ENCODE assay signal across 9 cellular contexts in the genomic region with DNA sequence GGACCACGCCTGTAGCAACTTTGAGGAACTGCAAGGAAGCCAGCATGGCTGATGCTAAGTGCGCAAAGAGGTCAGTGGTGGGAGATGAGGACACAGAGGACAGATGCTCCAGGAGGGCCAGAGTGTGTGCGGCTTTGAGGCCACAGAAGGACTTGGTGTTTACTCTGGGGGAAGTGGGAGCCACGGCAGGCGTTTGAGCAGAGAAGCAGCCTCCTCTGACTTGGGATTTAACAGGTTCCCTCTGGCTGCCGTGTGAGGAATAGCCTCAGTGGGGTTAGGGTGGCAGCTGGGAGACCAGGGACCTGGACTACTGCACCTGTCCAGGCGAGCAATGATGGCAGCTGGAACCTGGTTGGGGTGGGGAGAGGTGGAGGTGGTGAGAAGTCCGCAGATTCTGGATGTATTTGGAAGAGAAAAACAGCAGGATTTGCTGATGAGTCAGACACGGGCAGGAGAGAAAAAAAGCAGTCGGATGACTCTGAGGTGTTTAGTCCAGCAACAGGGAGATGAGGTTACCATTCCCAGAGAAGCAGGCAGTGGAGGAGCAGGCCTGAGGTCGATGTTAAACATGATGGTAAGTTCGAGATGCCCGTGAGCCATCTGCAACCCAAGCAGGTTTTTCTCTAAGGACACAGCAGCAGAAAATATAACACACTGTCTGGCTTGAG.
DNase-seq lines count a peak whose midpoint lies in the region; ATAC-seq lines count a peak whose summit lies in the region.
"Had no signal": no experiment of that assay in that cellular context is flagged by ENCODE, and none has a peak within 500 bp of the region (broad histone marks: within the 10 kb centered on the region; RNA-seq: fewer than 3 reads in every experiment).

No MANE protein-coding gene starts in this region.

- H2BK120ac ChIP-seq in mesenchymal stem cell (ENCODE audit: low read depth, low read length), result no peak overlapping the region

- H2AK5ac ChIP-seq in mesenchymal stem cell (ENCODE audit: low read length, severe bottlenecking), result peak overlapping the region; percentile 100

- H3K27ac ChIP-seq in mesenchymal stem cell (ENCODE audit: low read length, poor library complexity, severe bottlenecking), result peak overlapping the region; percentile 94

- H3K79me1 ChIP-seq in mesenchymal stem cell (replicated peaks; ENCODE audit: low read length, poor library complexity, severe bottlenecking), result no peaks in the 10 kb centered on the region

- H3K4me3 ChIP-seq in mesenchymal stem cell (ENCODE audit: insufficient read depth in 1 of 2, low read depth in 1 of 2, low read length in 2 of 2), result no peak overlapping the region

- H2AFZ ChIP-seq in mesenchymal stem cell (ENCODE audit: low read depth, low read length), result no peak overlapping the region

- H3K27ac Mint-ChIP-seq in immature natural killer cell, result peak overlapping the region in 1 of 6 donors; percentile 15
- H3K27ac Mint-ChIP-seq: T-helper 1 cell treated with Interleukin-12 subunit alpha and Interleukin-12 subunit beta and Interleukin-4 antibody, amounts not matched to agents 30 μg/mL and 1 μg/mL, for 36 hours had no signal

- H3K18ac ChIP-seq in mesenchymal stem cell (ENCODE audit: low read depth in 1 of 2, low read length in 2 of 2), result peak overlapping the region in 1 of 2 experiments; percentile 97

- in situ Hi-C loops in ACHN (cut with HindIII; ENCODE audit: low pct_ligation_motif_present, low pct_unique_long_range_greater_than_20kb, low sequenced_read_pairs), result no loop called here

- H3K4ac ChIP-seq in mesenchymal stem cell (ENCODE audit: low read depth in 1 of 2, low read length in 2 of 2), result peak overlapping the region; percentile 74 to 90

- peaks cover 20% of the 10 kb centered on the region for H3K4me1 ChIP-seq in mesenchymal stem cell (ENCODE audit: control insufficient read depth, insufficient read depth, low read depth, low read length)

- H3K9ac ChIP-seq in mesenchymal stem cell (ENCODE audit: low read length), result peak overlapping the region; percentile 38

- no peaks in the 10 kb centered on the region for H3K36me3 Mint-ChIP-seq in immature natural killer cell

- H2BK5ac ChIP-seq in mesenchymal stem cell (ENCODE audit: low read depth, low read length, poor library complexity, severe bottlenecking), result peak overlapping the region; percentile 81

- peak overlapping the region; percentile 95 to 98 for H2BK12ac ChIP-seq in mesenchymal stem cell (ENCODE audit: low read length in 2 of 2)

- peaks cover 2 to 7% (median 5%) of the 10 kb centered on the region in 3 donors for H3K27me3 Mint-ChIP-seq in immature natural killer cell (ENCODE audit: low read depth in 3 of 3)

- peaks cover 0 to 4% of the 10 kb centered on the region in 2 experiments for H3K27me3 ChIP-seq in mesenchymal stem cell (ENCODE audit: control insufficient read depth in 1 of 2, insufficient read depth in 1 of 2, low read length in 2 of 2)

- DNase-seq in ACHN (peak; percentile 72), NCI-H1417 treated with DMSO at 0.1 percent for 48 hours (lab: John Stamatoyannopoulos, UW) (peak; percentile 64), astrocyte of the hippocampus (ENCODE audit: low read depth, low spot score) (peak; percentile 81), mesenchymal stem cell (peak; percentile 85), SIG-M5 (lab: John Stamatoyannopoulos, UW) (no peak), immature natural killer cell (no peak)
- no peak for DNase-seq in central memory CD4-positive, alpha-beta T cell

- peak overlapping the region; percentile 85 for H4K91ac ChIP-seq in mesenchymal stem cell (ENCODE audit: low read length)

- peaks cover 5% of the 10 kb centered on the region for H3K9me3 ChIP-seq in mesenchymal stem cell (ENCODE audit: control insufficient read depth, low read length)

- peak overlapping the region; percentile 74 for H2BK15ac ChIP-seq in mesenchymal stem cell (ENCODE audit: low read depth, poor library complexity, severe bottlenecking)

- peak overlapping the region in 1 of 2 experiments; percentile 92 for H3K23ac ChIP-seq in mesenchymal stem cell (ENCODE audit: low read length in 2 of 2)

- peaks cover 11 to 22% of the 10 kb centered on the region in 2 donors for H3K4me1 Mint-ChIP-seq in immature natural killer cell

- H3K4me2 ChIP-seq in mesenchymal stem cell (ENCODE audit: low read length, poor library complexity, severe bottlenecking), result no peak overlapping the region

- H4K8ac ChIP-seq in mesenchymal stem cell (ENCODE audit: low read length), result peak overlapping the region; percentile 46

- no peaks in the 10 kb centered on the region for H3K9me3 Mint-ChIP-seq in immature natural killer cell
- H3K9me3 Mint-ChIP-seq: T-helper 1 cell treated with Interleukin-12 subunit alpha and Interleukin-12 subunit beta and Interleukin-4 antibody, amounts not matched to agents 30 μg/mL and 1 μg/mL, for 36 hours had no signal

- peak overlapping the region in 1 of 2 experiments; percentile 48 for H3K14ac ChIP-seq in mesenchymal stem cell (ENCODE audit: low read length in 2 of 2)

- H3K4me3 Mint-ChIP-seq in immature natural killer cell, result peak overlapping the region in 1 of 5 donors; percentile 23
- H3K4me3 Mint-ChIP-seq: T-helper 1 cell treated with Interleukin-12 subunit alpha and Interleukin-12 subunit beta and Interleukin-4 antibody, amounts not matched to agents 30 μg/mL and 1 μg/mL, for 36 hours had no signal

- no peak for ATAC-seq in GM18867 (IDR thresholded peaks at IDR 0.05; ENCODE audit: unreplicated experiment)

- no peaks in the 10 kb centered on the region for H3K36me3 ChIP-seq in mesenchymal stem cell (ENCODE audit: control insufficient read depth in 1 of 2, insufficient read depth in 2 of 2, low read depth in 1 of 2, low read length in 2 of 2)

- WGBS in mesenchymal stem cell, result 45% methylated on average over 13 of the region's 13 CpGs

Comparison
In these comparisons a context has a peak if more than half of its experiments do, and no peak if none do; other contexts are left out.
1. DNase-seq: peak in ACHN (single experiment), NCI-H1417 treated with DMSO at 0.1 percent for 48 hours (single experiment), astrocyte of the hippocampus (single experiment) and mesenchymal stem cell (single experiment); none in SIG-M5 (single experiment), immature natural killer cell (0 of 3) and central memory CD4-positive, alpha-beta T cell (single experiment).